In genomic region chr12:48996794-48997718, GRCh38 we compare ENCODE assay signal across 8 cellular contexts. TPM values are rescaled to one million over a fixed set of nuclear protein-coding genes. Genes with fewer than 3 reads are reported as not detected.
DNase-seq lines count a peak whose midpoint lies in the region; ATAC-seq and TF ChIP-seq lines count a peak whose summit lies in the region.

No MANE protein-coding gene starts in this region.

- intact Hi-C loops in right lobe of liver (cut with DNase I): no loop called here

- peak overlapping the region; percentile 35 to 47 (median 35) for H3K4me3 ChIP-seq in right lobe of liver

- H3K27me3 ChIP-seq in right lobe of liver: peaks cover 0 to 3% of the 10 kb centered on the region in 2 donors

- H3K27me3 Mint-ChIP-seq in WTC11 (ENCODE audit: low read depth): peaks cover 89% of the 10 kb centered on the region

- ATAC-seq in WTC11: peak; percentile 43
- peak; percentile 74 to 81 (median 78) for ATAC-seq in right lobe of liver

- no peaks in the 10 kb centered on the region for H3K36me3 ChIP-seq in right lobe of liver

- H3K27ac ChIP-seq in right lobe of liver: no peak overlapping the region

- 9% methylated on average over 11 of the region's 71 CpGs for WGBS in right lobe of liver (ENCODE audit: insufficient coverage, low coverage, low lambda C conversion rate, missing lambda C conversion rate)

- H3K4me1 Mint-ChIP-seq in WTC11: peaks cover 18% of the 10 kb centered on the region

- POLR2A ChIA-PET in GM10248 (lab: Yijun Ruan, JAX): interaction anchor here (0.6 to 2.1 kb wide), 5 partner anchors 21 to 134 kb away, joined by 3 to 9 read pairs (median 6); partner anchors contain the start of gene TUBA1B
- POLR2A ChIA-PET in WTC11 (lab: Charles Lee): interaction anchor here (0.6 to 1.0 kb wide), 6 partner anchors 17 to 300 kb away, joined by 3 to 8 read pairs (median 3); partner anchors contain the start of genes ARF3 and PRKAG1

- H3K27ac Mint-ChIP-seq in WTC11: no peak overlapping the region

- no peak for TF ChIP-seq POLR2A in right lobe of liver (IDR thresholded peaks at IDR 0.05)

- TF ChIP-seq CTCF in GM10248 (IDR thresholded peaks at IDR 0.05; ENCODE audit: control extremely low read depth, extremely low read depth, low read depth, missing control alignments): peak; percentile 80
- TF ChIP-seq CTCF in WTC11 (IDR thresholded peaks at IDR 0.05): peak; percentile 45
- TF ChIP-seq CTCF in right lobe of liver (IDR thresholded peaks at IDR 0.05): peak; percentile 47 to 81 (median 70)

- H3K9me3 Mint-ChIP-seq in WTC11: no peaks in the 10 kb centered on the region

- H3K4me1 ChIP-seq in right lobe of liver: peaks cover 0 to 37% (median 4%) of the 10 kb centered on the region in 4 donors

- no peaks in the 10 kb centered on the region for H3K9me3 ChIP-seq in right lobe of liver

- DNase-seq in GM10248 (ENCODE audit: extremely low spot score): peak; percentile 81
- peak; percentile 56 for DNase-seq in NCI-H1105 treated with DMSO at 0.1 percent for 48 hours (lab: John Stamatoyannopoulos, UW)
- DNase-seq in WTC11 (ENCODE audit: low spot score): peak; percentile 85
- DNase-seq in ecto neural progenitor cell (ENCODE audit: low spot score): peak; percentile 93
- peak; percentile 79 to 84 (median 82) for DNase-seq in right lobe of liver
- DNase-seq in stimulated activated CD4-positive, alpha-beta T cell treated with anti-CD3 and anti-CD28 coated beads, Interleukin-2, amount 100 ng/mL, for 4 hours (ENCODE audit: low read depth): peak; percentile 48
- no peak for DNase-seq in SKM-1 treated with dmso at 0.1 percent for 144 hours (lab: John Stamatoyannopoulos, UW; ENCODE audit: unreplicated experiment)
- DNase-seq in NCI-H2171 treated with DMSO at 0.1 percent for 48 hours (lab: John Stamatoyannopoulos, UW): no peak

- CTCF ChIA-PET in GM10248 (lab: Yijun Ruan, JAX) (interaction anchor here (0.6 to 17.5 kb wide), 45 partner anchors 14 to 244 kb away, joined by 3 to 417 read pairs (median 5); partner anchors contain the start of genes ARF3, DDX23, DHH and FKBP11), WTC11 (lab: Charles Lee) (interaction anchor here (0.6 to 11.9 kb wide), 61 partner anchors 8 to 1209 kb away, joined by 3 to 237 read pairs (median 6); partner anchors contain the start of genes ADCY6, ARF3, C1QL4 and CACNB3)

- peak overlapping the region; percentile 64 for H3K4me3 Mint-ChIP-seq in WTC11

- H3K36me3 Mint-ChIP-seq in WTC11: peaks cover 2% of the 10 kb centered on the region

TF ChIP-seq in WTC11, 78 proteins besides CTCF, POLR2A, EP300 and RAD21:
- TF ChIP-seq, protein P1, sequence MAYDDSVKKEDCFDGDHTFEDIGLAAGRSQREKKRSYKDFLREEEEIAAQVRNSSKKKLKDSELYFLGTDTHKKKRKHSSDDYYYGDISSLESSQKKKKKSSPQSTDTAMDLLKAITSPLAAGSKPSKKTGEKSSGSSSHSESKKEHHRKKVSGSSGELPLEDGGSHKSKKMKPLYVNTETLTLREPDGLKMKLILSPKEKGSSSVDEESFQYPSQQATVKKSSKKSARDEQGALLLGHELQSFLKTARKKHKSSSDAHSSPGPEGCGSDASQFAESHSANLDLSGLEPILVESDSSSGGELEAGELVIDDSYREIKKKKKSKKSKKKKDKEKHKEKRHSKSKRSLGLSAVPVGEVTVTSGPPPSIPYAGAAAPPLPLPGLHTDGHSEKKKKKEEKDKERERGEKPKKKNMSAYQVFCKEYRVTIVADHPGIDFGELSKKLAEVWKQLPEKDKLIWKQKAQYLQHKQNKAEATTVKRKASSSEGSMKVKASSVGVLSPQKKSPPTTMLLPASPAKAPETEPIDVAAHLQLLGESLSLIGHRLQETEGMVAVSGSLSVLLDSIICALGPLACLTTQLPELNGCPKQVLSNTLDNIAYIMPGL (CRISPR knock-in tag; IDR thresholded peaks at IDR 0.05): peak; percentile 51; the same call in 1 of the 2 replicates
- TF ChIP-seq E2F5 (CRISPR knock-in tag; IDR thresholded peaks at IDR 0.05): 0 out of 2 replicates have a peak, but pooled peaks have one; percentile 38
- TF ChIP-seq FOXK1 (CRISPR knock-in tag; IDR thresholded peaks at IDR 0.05): no peak
- TF ChIP-seq ETV6 (CRISPR knock-in tag; IDR thresholded peaks at IDR 0.05): no peak
- TF ChIP-seq CREM (CRISPR knock-in tag; IDR thresholded peaks at IDR 0.05): 0 out of 2 replicates have a peak, but pooled peaks have one; percentile 42
- TF ChIP-seq TP53 (CRISPR knock-in tag; IDR thresholded peaks at IDR 0.05): 0 out of 2 replicates have a peak, but pooled peaks have one; percentile 33
TF ChIP-seq in WTC11: peak in this region for 4.

RNA-seq across cellular contexts. Expression of gene DDN, which starts 2.1 kb away (rescaled TPM):
- total RNA-seq in WTC11 (2021) (0.33 to 0.55 TPM (median 0.50 TPM) in 3 replicates), right lobe of liver (under 1 TPM in 2 of 6 experiments, not detected in 4; 0.18 to 0.19 TPM)

RNA-seq across cellular contexts. Expression of gene WNT1, which starts 18.9 kb away (rescaled TPM):
- total RNA-seq in WTC11 (2021) (not detected in 3 replicates), right lobe of liver (not detected)

RNA-seq across cellular contexts. Expression of gene PRKAG1, which starts 21.5 kb away (rescaled TPM):
- total RNA-seq in WTC11 (2021) (37.9 to 41.6 TPM (median 38.0 TPM) in 3 replicates), right lobe of liver (10 to 100 TPM; 24.8 to 36.2 (median 30.1) TPM)

RNA-seq across cellular contexts. Expression of gene WNT10B, which starts 25.5 kb away (rescaled TPM):
- 0.50 to 0.55 TPM (median 0.55 TPM) in 3 replicates for total RNA-seq in WTC11 (2021)
- under 1 TPM in 2 of 6 experiments, not detected in 4; 0.12 TPM for total RNA-seq in right lobe of liver

RNA-seq across cellular contexts. Expression of gene ARF3, which starts 39.8 kb away (rescaled TPM):
- total RNA-seq in WTC11 (2021): 238 to 256 TPM (median 248 TPM) in 3 replicates
- 10 to 100 TPM; 30.9 to 50.7 (median 47.2) TPM for total RNA-seq in right lobe of liver

Comparison
In these comparisons a context has a peak if more than half of its experiments do, and no peak if none do; other contexts are left out.
1. DNase-seq: peak in GM10248 (single experiment), NCI-H1105 treated with DMSO at 0.1 percent for 48 hours (single experiment), WTC11 (single experiment), ecto neural progenitor cell (single experiment), right lobe of liver (3 of 3) and stimulated activated CD4-positive, alpha-beta T cell treated with anti-CD3 and anti-CD28 coated beads, Interleukin-2, amount 100 ng/mL, for 4 hours (single experiment); none in SKM-1 treated with dmso at 0.1 percent for 144 hours (single experiment) and NCI-H2171 treated with DMSO at 0.1 percent for 48 hours (single experiment).
2. Peak in every context shown above with its lines, with median percentiles within 50 percentile points of each other: CTCF ChIP-seq.